ENCODE assay signal across 18 cellular contexts in genomic region chr16:6884002-6884401, GRCh38.
A peak's percentile ranks its signal among the peaks of the same experiment; 100 is the strongest.
DNase-seq lines count a peak whose midpoint lies in the region; ATAC-seq, FAIRE-seq and TF ChIP-seq lines count a peak whose summit lies in the region.
"Had no signal": no experiment of that assay in that cellular context is flagged by ENCODE, and none has a peak within 500 bp of the region (broad histone marks: within the 10 kb centered on the region; RNA-seq: fewer than 3 reads in every experiment).

No MANE protein-coding gene starts in this region.

- no peak overlapping the region for H3K9ac ChIP-seq in BLaER1
- no peak overlapping the region for H3K9ac ChIP-seq in kidney (ENCODE audit: low read length in 2 of 2)

- no peak for TF ChIP-seq EP300 in esophagus muscularis mucosa (IDR thresholded peaks at IDR 0.05)

- 79% methylated on average over 7 of the region's 7 CpGs for WGBS in esophagus muscularis mucosa

- no peaks in the 10 kb centered on the region for H3K9me3 ChIP-seq in BLaER1
- H3K9me3 ChIP-seq in kidney (ENCODE audit: control insufficient read depth in 1 of 2, low read length in 2 of 2): peaks cover 0 to 2% of the 10 kb centered on the region in 2 donors
- H3K9me3 ChIP-seq in esophagus muscularis mucosa: no peaks in the 10 kb centered on the region

- H4K20me1 ChIP-seq in BLaER1: no peaks in the 10 kb centered on the region

- TF ChIP-seq CTCF in kidney (IDR thresholded peaks at IDR 0.05; ENCODE audit: borderline replicate concordance, extremely low read depth, insufficient read depth): no peak
- no peak for TF ChIP-seq CTCF in esophagus muscularis mucosa (IDR thresholded peaks at IDR 0.05)
- no peak for TF ChIP-seq CTCF in D721Med (IDR thresholded peaks at IDR 0.05; ENCODE audit: insufficient read depth, missing control alignments)

- FAIRE-seq in kidney (lab: Jason Lieb, UNC) (no peak), D721Med (lab: Jason Lieb, UNC) (no peak)
- FAIRE-seq: A204.1 had no signal

- DNase-seq in kidney (peak; percentile 69), putamen (ENCODE audit: low spot score) (peak; percentile 61), esophagus muscularis mucosa (ENCODE audit: extremely low spot score) (no peak), D721Med (ENCODE audit: insufficient read length, low spot score) (no peak)
- DNase-seq: CD8-positive, alpha-beta T cell; DMS 273 treated with DMSO at 0.1 percent for 48 hours; EL; H9; Kasumi-1; NCI-H1105 treated with DMSO at 0.1 percent for 48 hours; NCI-H187; NCI-H446; PC-9 had no signal

- TF ChIP-seq POLR2A in esophagus muscularis mucosa (IDR thresholded peaks at IDR 0.05; ENCODE audit: low read depth): no peak

- H3K27me3 ChIP-seq in BLaER1 (no peaks in the 10 kb centered on the region), esophagus muscularis mucosa (no peaks in the 10 kb centered on the region)

- intact Hi-C loops in kidney (cut with DNase I) (no loop called here), esophagus muscularis mucosa (cut with DNase I) (no loop called here)

- H3K4me3 ChIP-seq in BLaER1: 0 out of 2 replicates have a peak overlapping the region, but pooled peaks have one; percentile 10
- no peak overlapping the region for H3K4me3 ChIP-seq in kidney (ENCODE audit: low read length in 2 of 2)
- H3K4me3 ChIP-seq in esophagus muscularis mucosa: no peak overlapping the region
- H3K4me3 ChIP-seq: PC-9 had no signal

- H3K27ac ChIP-seq in BLaER1: peak overlapping the region; percentile 49; the same call in 1 of the 2 replicates
- peak overlapping the region; percentile 49 for H3K27ac ChIP-seq in angular gyrus (ENCODE audit: low read depth, low read length)
- no peak overlapping the region for H3K27ac ChIP-seq in kidney (ENCODE audit: low read depth in 2 of 2, low read length in 2 of 2)
- H3K27ac ChIP-seq in esophagus muscularis mucosa (replicated peaks in 1 of 4): no peak overlapping the region
- H3K27ac ChIP-seq: PC-9 had no signal

- no peak for ATAC-seq in GM19328 (IDR thresholded peaks at IDR 0.05; ENCODE audit: unreplicated experiment)
- no peak for ATAC-seq in HG03521 (IDR thresholded peaks at IDR 0.05; ENCODE audit: unreplicated experiment)
- ATAC-seq: CD8-positive, alpha-beta T cell had no signal

- H3K36me3 ChIP-seq in BLaER1 (no peaks in the 10 kb centered on the region), kidney (ENCODE audit: control insufficient read depth in 1 of 2, insufficient read depth in 2 of 2, low read length in 2 of 2) (no peaks in the 10 kb centered on the region), esophagus muscularis mucosa (no peaks in the 10 kb centered on the region)

- H3K4me1 ChIP-seq in BLaER1 (peaks cover 51% of the 10 kb centered on the region), kidney (ENCODE audit: control insufficient read depth in 1 of 2, insufficient read depth in 1 of 2, low read depth in 1 of 2, low read length in 2 of 2) (no peaks in the 10 kb centered on the region), esophagus muscularis mucosa (no peaks in the 10 kb centered on the region)

- peak overlapping the region; percentile 78 for H3K4me2 ChIP-seq in BLaER1
- H3K4me2 ChIP-seq: PC-9 had no signal

Comparison
In these comparisons a context has a peak if more than half of its experiments do, and no peak if none do; other contexts are left out.
1. H3K27ac ChIP-seq: peak in BLaER1 (single experiment) and angular gyrus (single experiment); none in kidney (0 of 2) and esophagus muscularis mucosa (0 of 4).
2. DNase-seq: peak in kidney (single experiment) and putamen (single experiment); none in esophagus muscularis mucosa (single experiment) and D721Med (single experiment).